In the genomic region with DNA sequence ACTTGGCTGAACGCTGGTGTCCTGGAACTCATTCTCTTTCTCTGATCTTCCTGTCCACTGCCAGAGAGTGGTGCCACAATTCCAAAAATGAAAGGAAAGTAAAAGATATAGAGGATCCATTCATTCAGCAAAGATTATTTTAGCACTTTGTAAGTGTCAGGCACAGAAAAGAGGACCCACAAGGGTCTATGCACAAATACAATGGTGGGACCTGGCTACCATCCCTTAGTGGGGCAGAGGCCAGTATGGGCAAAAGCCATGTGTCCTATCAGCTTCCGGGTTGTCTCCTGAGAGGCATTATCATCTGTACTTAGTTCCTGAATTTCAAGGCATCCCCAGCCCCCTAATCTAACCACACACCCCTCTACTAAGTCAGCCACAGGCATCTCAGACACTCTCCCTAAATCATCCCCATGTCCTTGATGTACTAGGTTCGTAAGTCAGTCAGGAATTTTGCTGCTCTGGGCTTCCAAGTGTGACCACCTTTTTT, we compare ENCODE assay signal across 13 cellular contexts. TPM values are rescaled to one million over a fixed set of nuclear protein-coding genes. Genes with fewer than 3 reads are reported as not detected.
DNase-seq lines count a peak whose midpoint lies in the region; ATAC-seq, FAIRE-seq and TF ChIP-seq lines count a peak whose summit lies in the region.
"Had no signal": no experiment of that assay in that cellular context is flagged by ENCODE, and none has a peak within 500 bp of the region (broad histone marks: within the 10 kb centered on the region; RNA-seq: fewer than 3 reads in every experiment).

No MANE protein-coding gene starts in this region.

- H3K9ac ChIP-seq in K562 (ENCODE audit: insufficient read depth in 1 of 2, low read depth in 2 of 2, low read length in 2 of 2) (peak overlapping the region; percentile 39 to 52; a peak in 3 of 4 replicates), mesenchymal stem cell (ENCODE audit: low read length) (peak overlapping the region; percentile 62)

- WGBS in K562 (ENCODE audit: insufficient coverage, low coverage, missing lambda C conversion rate): 5% methylated on average over 3 of the region's 3 CpGs
- 88% methylated on average over 3 of the region's 3 CpGs for WGBS in mesenchymal stem cell

- no peak overlapping the region for H4K8ac ChIP-seq in mesenchymal stem cell (ENCODE audit: low read length)

- H3K23ac ChIP-seq in mesenchymal stem cell (ENCODE audit: low read length in 2 of 2): no peak overlapping the region

- H3K4me2 ChIP-seq in K562 (ENCODE audit: insufficient read depth, low read length): peak overlapping the region; percentile 58
- no peak overlapping the region for H3K4me2 ChIP-seq in mesenchymal stem cell (ENCODE audit: low read length, poor library complexity, severe bottlenecking)

- H2BK15ac ChIP-seq in mesenchymal stem cell (ENCODE audit: low read depth, poor library complexity, severe bottlenecking): no peak overlapping the region

- H3K9me1 ChIP-seq in K562 (ENCODE audit: control insufficient read depth, insufficient read depth, low read length): no peaks in the 10 kb centered on the region

- H3K4me1 ChIP-seq in A673 (ENCODE audit: insufficient read depth, low read length, poor library complexity, severe bottlenecking) (no peaks in the 10 kb centered on the region), K562 (replicated peaks in 1 of 2; ENCODE audit: control insufficient read depth in 2 of 2, insufficient read depth in 2 of 2, low read length in 2 of 2) (peaks cover 22 to 34% of the 10 kb centered on the region in 2 experiments; a peak in 4 of 5 replicates), mesenchymal stem cell (ENCODE audit: control insufficient read depth, insufficient read depth, low read depth, low read length) (peaks cover 2% of the 10 kb centered on the region)

- DNase-seq in A673 (ENCODE audit: low spot score) (no peak), MG63 (peak; percentile 18), K562 (ENCODE audit: extremely low read depth in 1 of 4, low spot score in 3 of 4) (peak in 2 of 4 experiments; percentile 50 to 53), mesenchymal stem cell (no peak), cortex of kidney (lab: John Stamatoyannopoulos, UW) (no peak), GM12891 (ENCODE audit: insufficient read length, low spot score) (no peak)
- DNase-seq: activated naive CD4-positive, alpha-beta T cell treated with anti-CD3 and anti-CD28 coated beads, Interleukin-2, amount 50 U/mL, for 16 hours; hippocampal formation; NCI-H187 had no signal

- H3K9me3 ChIP-seq in A673 (ENCODE audit: low read depth, low read length, poor library complexity, severe bottlenecking): no peaks in the 10 kb centered on the region
- no peaks in the 10 kb centered on the region for H3K9me3 ChIP-seq in MG63
- H3K9me3 ChIP-seq in K562 (replicated peaks; ENCODE audit: control insufficient read depth, insufficient read depth, low read depth, low read length): no peaks in the 10 kb centered on the region
- H3K9me3 ChIP-seq in mesenchymal stem cell (ENCODE audit: control insufficient read depth, low read length): no peaks in the 10 kb centered on the region

- H2BK5ac ChIP-seq in mesenchymal stem cell (ENCODE audit: low read depth, low read length, poor library complexity, severe bottlenecking): no peak overlapping the region

- intact Hi-C loops in A673 (cut with micrococcal nuclease; ENCODE audit: unreplicated experiment) (no loop called here), K562 (cut with micrococcal nuclease) (loop anchor here (5.0 kb wide), 1 partner anchor 66 kb away; no protein-coding TSS in a partner anchor)

- no peak overlapping the region for H2AK5ac ChIP-seq in mesenchymal stem cell (ENCODE audit: low read length, severe bottlenecking)

- no peaks in the 10 kb centered on the region for H4K20me1 ChIP-seq in K562 (replicated peaks; ENCODE audit: control insufficient read depth, insufficient read depth, low read length)

- H3K27ac ChIP-seq in A673 (ENCODE audit: low read depth, low read length, poor library complexity, severe bottlenecking) (no peak overlapping the region), K562 (ENCODE audit: extremely low read depth, low read depth, low read length) (peak overlapping the region; percentile 68), mesenchymal stem cell (ENCODE audit: low read length, poor library complexity, severe bottlenecking) (no peak overlapping the region)

- no peaks in the 10 kb centered on the region for H3K27me3 ChIP-seq in A673 (replicated peaks; ENCODE audit: insufficient read depth, low read depth, low read length, poor library complexity)
- H3K27me3 ChIP-seq in MG63: no peaks in the 10 kb centered on the region
- no peaks in the 10 kb centered on the region for H3K27me3 ChIP-seq in K562 (ENCODE audit: control insufficient read depth in 2 of 2, insufficient read depth in 2 of 2, low read length in 2 of 2)
- H3K27me3 ChIP-seq in mesenchymal stem cell (ENCODE audit: control insufficient read depth in 1 of 2, insufficient read depth in 1 of 2, low read length in 2 of 2): no peaks in the 10 kb centered on the region

- no peak overlapping the region for H4K91ac ChIP-seq in mesenchymal stem cell (ENCODE audit: low read length)

- no peaks in the 10 kb centered on the region for H3K79me2 ChIP-seq in K562 (ENCODE audit: control insufficient read depth, insufficient read depth, low read length)

- H3K79me1 ChIP-seq in mesenchymal stem cell (replicated peaks; ENCODE audit: low read length, poor library complexity, severe bottlenecking): no peaks in the 10 kb centered on the region

- ATAC-seq in K562: peak; percentile 60
- no peak for ATAC-seq in HG03521 (IDR thresholded peaks at IDR 0.05; ENCODE audit: unreplicated experiment)
- no peak for ATAC-seq in HG03280 (IDR thresholded peaks at IDR 0.05; ENCODE audit: unreplicated experiment)

- BruUV-seq in A673 (replicated peaks; lab: Mats Ljungman, UMichigan) (no TSS peak), K562 (replicated peaks; lab: Mats Ljungman, UMichigan) (no TSS peak)

- H2BK12ac ChIP-seq in mesenchymal stem cell (ENCODE audit: low read length in 2 of 2): no peak overlapping the region

- no peak overlapping the region for H3K4me3 ChIP-seq in A673 (ENCODE audit: low read depth, low read length, poor library complexity, severe bottlenecking)
- H3K4me3 ChIP-seq in MG63: no peak overlapping the region
- H3K4me3 ChIP-seq in K562: no peak overlapping the region
- H3K4me3 ChIP-seq in mesenchymal stem cell (ENCODE audit: insufficient read depth in 1 of 2, low read depth in 1 of 2, low read length in 2 of 2): peak overlapping the region in 1 of 2 experiments; percentile 54

- no peak overlapping the region for H3K14ac ChIP-seq in mesenchymal stem cell (ENCODE audit: low read length in 2 of 2)

- no peak overlapping the region for H2BK120ac ChIP-seq in mesenchymal stem cell (ENCODE audit: low read depth, low read length)

- H3K18ac ChIP-seq in mesenchymal stem cell (ENCODE audit: low read depth in 1 of 2, low read length in 2 of 2): no peak overlapping the region

- TF ChIP-seq POLR2A in K562 (conservative IDR thresholded peaks at IDR 0.05) (no peak), GM12891 (IDR thresholded peaks at IDR 0.05; ENCODE audit: low read depth, low read length) (no peak)

- no peak for TF ChIP-seq EP300 in K562 (IDR thresholded peaks at IDR 0.05; ENCODE audit: low read length)

- TF ChIP-seq RAD21 in K562 (CRISPR knock-in tag; conservative IDR thresholded peaks at IDR 0.05 in 1 of 2, IDR thresholded peaks at IDR 0.05 in 1 of 2): peak in 1 of 2 experiments; percentile 22; a peak in 1 of 4 replicates

- peak; percentile 76 for FAIRE-seq in K562 (lab: Jason Lieb, UNC)
- FAIRE-seq in GM12891 (lab: Jason Lieb, UNC): no peak

- TF ChIP-seq CTCF in A673 (conservative IDR thresholded peaks at IDR 0.05; ENCODE audit: low read depth, low read length) (0 out of 2 replicates have a peak, but pooled peaks have one; percentile 19), K562 (IDR thresholded peaks at IDR 0.05 in 2 of 3, conservative IDR thresholded peaks at IDR 0.05 in 1 of 3; ENCODE audit: insufficient read depth in 2 of 3, low read depth in 1 of 3, low read length in 3 of 3) (peak in 2 of 3 experiments; percentile 5 to 25; a peak in 2 of 6 replicates)

- POLR2A ChIA-PET in A673 (lab: Charles Lee; ENCODE audit: low non-redundant PET) (no interaction called here), K562 (lab: Yijun Ruan, JAX) (interaction anchor here (0.6 to 4.0 kb wide), 7 partner anchors 15 to 643 kb away, joined by 3 to 19 read pairs (median 5); no protein-coding TSS in a partner anchor)

- H3K36me3 ChIP-seq in A673 (ENCODE audit: insufficient read depth, low read length, poor library complexity, severe bottlenecking) (no peaks in the 10 kb centered on the region), MG63 (no peaks in the 10 kb centered on the region; the same call in 1 of the 2 replicates), K562 (ENCODE audit: control insufficient read depth, insufficient read depth, low read length) (no peaks in the 10 kb centered on the region), mesenchymal stem cell (ENCODE audit: control insufficient read depth in 1 of 2, insufficient read depth in 2 of 2, low read depth in 1 of 2, low read length in 2 of 2) (peaks cover under 1 to 2% of the 10 kb centered on the region in 2 experiments)

- no peak overlapping the region for H3K4ac ChIP-seq in mesenchymal stem cell (ENCODE audit: low read depth in 1 of 2, low read length in 2 of 2)

- CTCF ChIA-PET in A673 (lab: Charles Lee): no interaction called here
- CTCF ChIA-PET in K562 (lab: Yijun Ruan, JAX; ENCODE audit: low intra/inter-chr PET ratio): no interaction called here

- H2AFZ ChIP-seq in K562 (ENCODE audit: low read depth, low read length): peak overlapping the region; percentile 96
- H2AFZ ChIP-seq in mesenchymal stem cell (ENCODE audit: low read depth, low read length): no peak overlapping the region

- in situ Hi-C loops in K562 (cut with MboI): no loop called here

RNA-seq across cellular contexts. Expression of a gene that starts 19.0 kb away (rescaled TPM):
- total RNA-seq in A673 (2021): 220 and 233 TPM in 2 replicates
- total RNA-seq in MG63 (2014; rRNA removed; shearing (Covaris generic); ENCODE audit: low replicate concordance): 243 and 387 TPM in 2 replicates
- total RNA-seq in K562 (2011; cell fraction: chromatin; rRNA removed; ENCODE audit: low replicate concordance): 135 and 263 TPM in 2 replicates
- 381 and 406 TPM in 2 replicates for total RNA-seq in K562 (2011; cell fraction: nucleolus; rRNA removed)
- total RNA-seq in K562 (2011; cell fraction: nucleoplasm; rRNA removed): 336 and 340 TPM in 2 replicates
- 161 and 196 TPM in 2 replicates for total RNA-seq in K562 (2014; rRNA removed)
- total RNA-seq in K562 (2014; rRNA removed; fragmentation: Illumina TruSeq; extraction: Trizol): 211 and 214 TPM in 2 replicates
- total RNA-seq in K562 (2015; rRNA removed; fragmentation: Illumina TruSeq; extraction: Trizol): 228 TPM in 2 replicates
- total RNA-seq in K562 (2021): 167 and 183 TPM in 2 replicates
- polyA plus RNA-seq in K562 (2011; rRNA removed): 411 and 494 TPM in 2 replicates
- polyA plus RNA-seq in K562 (2011; cell fraction: cytosol; rRNA removed): 526 and 973 TPM in 2 replicates
- 138 and 218 TPM in 2 replicates for polyA plus RNA-seq in K562 (2011; cell fraction: nucleus; rRNA removed)
- 186 and 526 TPM in 2 replicates for polyA plus RNA-seq in K562 (2012)
- polyA plus RNA-seq in K562 (2014; fragmentation: Illumina TruSeq; extraction: Trizol): 350 and 402 TPM in 2 replicates
- polyA plus RNA-seq in K562 (2014; fragmentation: Nextera tagmentation; extraction: Ambion mirVana): 100 to 1,000 TPM; 370 to 392 TPM
- polyA plus RNA-seq in K562 (2014; rRNA removed): 240 and 277 TPM in 2 replicates
- 232 and 241 TPM in 2 replicates for polyA minus RNA-seq in K562 (2011; rRNA and poly(A)+ RNA removed)
- 105 and 113 TPM in 2 replicates for polyA minus RNA-seq in K562 (2011; cell fraction: cytosol; rRNA and poly(A)+ RNA removed)
- polyA minus RNA-seq in K562 (2011; cell fraction: nucleus; rRNA and poly(A)+ RNA removed): 23.0 and 51.5 TPM in 2 replicates
- 523 TPM for polyA plus RNA-seq in mesenchymal stem cell (2013, experiment 1 of 2)
- polyA plus RNA-seq in mesenchymal stem cell (2013, experiment 2 of 2): 523 TPM
- 186 TPM for polyA plus RNA-seq in GM12891 (2012; ENCODE audit: low read depth, missing spikeins)

RNA-seq across cellular contexts. Expression of a gene that starts 23.4 kb away (rescaled TPM):
- 148 and 161 TPM in 2 replicates for total RNA-seq in A673 (2021)
- 38.7 and 70.6 TPM in 2 replicates for total RNA-seq in MG63 (2014; rRNA removed; shearing (Covaris generic); ENCODE audit: low replicate concordance)
- total RNA-seq in K562 (2011; cell fraction: chromatin; rRNA removed; ENCODE audit: low replicate concordance): 175 and 365 TPM in 2 replicates
- 135 and 163 TPM in 2 replicates for total RNA-seq in K562 (2011; cell fraction: nucleolus; rRNA removed)
- total RNA-seq in K562 (2011; cell fraction: nucleoplasm; rRNA removed): 142 and 179 TPM in 2 replicates
- total RNA-seq in K562 (2014; rRNA removed): 113 and 119 TPM in 2 replicates
- 59.1 and 66.7 TPM in 2 replicates for total RNA-seq in K562 (2014; rRNA removed; fragmentation: Illumina TruSeq; extraction: Trizol)
- total RNA-seq in K562 (2015; rRNA removed; fragmentation: Illumina TruSeq; extraction: Trizol): 62.2 and 63.9 TPM in 2 replicates
- 147 and 162 TPM in 2 replicates for total RNA-seq in K562 (2021)
- polyA plus RNA-seq in K562 (2011; rRNA removed): 52.8 and 100 TPM in 2 replicates
- 40.6 and 45.1 TPM in 2 replicates for polyA plus RNA-seq in K562 (2011; cell fraction: cytosol; rRNA removed)
- polyA plus RNA-seq in K562 (2011; cell fraction: nucleus; rRNA removed): 202 and 207 TPM in 2 replicates
- 106 and 239 TPM in 2 replicates for polyA plus RNA-seq in K562 (2012)
- polyA plus RNA-seq in K562 (2014; fragmentation: Illumina TruSeq; extraction: Trizol): 121 and 136 TPM in 2 replicates
- 1 to 10 TPM; 7.1 to 8.9 TPM for polyA plus RNA-seq in K562 (2014; fragmentation: Nextera tagmentation; extraction: Ambion mirVana)
- polyA plus RNA-seq in K562 (2014; rRNA removed): 79.1 and 95.7 TPM in 2 replicates
- 70.3 and 101 TPM in 2 replicates for polyA minus RNA-seq in K562 (2011; rRNA and poly(A)+ RNA removed)
- polyA minus RNA-seq in K562 (2011; cell fraction: cytosol; rRNA and poly(A)+ RNA removed): 51.2 and 55.2 TPM in 2 replicates
- 72.3 and 98.7 TPM in 2 replicates for polyA minus RNA-seq in K562 (2011; cell fraction: nucleus; rRNA and poly(A)+ RNA removed)
- 58.9 TPM for polyA plus RNA-seq in mesenchymal stem cell (2013, experiment 1 of 2)
- 55.6 TPM for polyA plus RNA-seq in mesenchymal stem cell (2013, experiment 2 of 2)
- 45.2 TPM for polyA plus RNA-seq in GM12891 (2012; ENCODE audit: low read depth, missing spikeins)

RNA-seq across cellular contexts. Expression of a gene that starts 51.9 kb away (rescaled TPM):
- total RNA-seq in A673 (2021) (66.6 and 75.2 TPM in 2 replicates), K562 (2014; rRNA removed) (35.1 and 38.1 TPM in 2 replicates), K562 (2014; rRNA removed; fragmentation: Illumina TruSeq; extraction: Trizol) (28.9 TPM in 2 replicates), K562 (2015; rRNA removed; fragmentation: Illumina TruSeq; extraction: Trizol) (35.8 and 37.0 TPM in 2 replicates), K562 (2021) (59.0 and 61.3 TPM in 2 replicates)
- 29.3 and 40.3 TPM in 2 replicates for total RNA-seq in MG63 (2014; rRNA removed; shearing (Covaris generic); ENCODE audit: low replicate concordance)
- total RNA-seq in K562 (2011; cell fraction: chromatin; rRNA removed; ENCODE audit: low replicate concordance): 61.1 and 123 TPM in 2 replicates
- total RNA-seq in K562 (2011; cell fraction: nucleolus; rRNA removed): 50.0 and 64.5 TPM in 2 replicates
- total RNA-seq in K562 (2011; cell fraction: nucleoplasm; rRNA removed): 60.2 and 75.3 TPM in 2 replicates
- polyA plus RNA-seq in K562 (2011; rRNA removed) (65.5 and 66.5 TPM in 2 replicates), K562 (2014; fragmentation: Illumina TruSeq; extraction: Trizol) (60.1 and 60.6 TPM in 2 replicates), K562 (2014; fragmentation: Nextera tagmentation; extraction: Ambion mirVana) (10 to 100 TPM; 13.5 to 31.2 TPM), K562 (2014; rRNA removed) (55.2 and 57.7 TPM in 2 replicates)
- polyA plus RNA-seq in K562 (2011; cell fraction: cytosol; rRNA removed): 70.3 and 86.6 TPM in 2 replicates
- 113 and 152 TPM in 2 replicates for polyA plus RNA-seq in K562 (2011; cell fraction: nucleus; rRNA removed)
- polyA plus RNA-seq in K562 (2012): 42.0 and 54.4 TPM in 2 replicates
- polyA minus RNA-seq in K562 (2011; rRNA and poly(A)+ RNA removed): 46.3 and 64.9 TPM in 2 replicates
- polyA minus RNA-seq in K562 (2011; cell fraction: cytosol; rRNA and poly(A)+ RNA removed): 42.7 and 42.8 TPM in 2 replicates
- 24.6 and 31.0 TPM in 2 replicates for polyA minus RNA-seq in K562 (2011; cell fraction: nucleus; rRNA and poly(A)+ RNA removed)
- 21.8 TPM for polyA plus RNA-seq in mesenchymal stem cell (2013, experiment 1 of 2)
- 21.1 TPM for polyA plus RNA-seq in mesenchymal stem cell (2013, experiment 2 of 2)
- 16.5 TPM for polyA plus RNA-seq in GM12891 (2012; ENCODE audit: low read depth, missing spikeins)

RNA-seq across cellular contexts. Expression of a gene that starts 52.9 kb away (rescaled TPM):
- total RNA-seq in A673 (2021): 52.0 and 63.6 TPM in 2 replicates
- total RNA-seq in MG63 (2014; rRNA removed; shearing (Covaris generic); ENCODE audit: low replicate concordance): 5.8 and 16.9 TPM in 2 replicates
- total RNA-seq in K562 (2011; cell fraction: chromatin; rRNA removed; ENCODE audit: low replicate concordance): 9.0 and 18.3 TPM in 2 replicates
- 19.3 and 22.5 TPM in 2 replicates for total RNA-seq in K562 (2011; cell fraction: nucleolus; rRNA removed)
- total RNA-seq in K562 (2011; cell fraction: nucleoplasm; rRNA removed): 16.0 and 16.2 TPM in 2 replicates
- total RNA-seq in K562 (2014; rRNA removed): 92.7 and 98.7 TPM in 2 replicates
- 28.6 and 43.2 TPM in 2 replicates for total RNA-seq in K562 (2014; rRNA removed; fragmentation: Illumina TruSeq; extraction: Trizol)
- 69.3 and 74.6 TPM in 2 replicates for total RNA-seq in K562 (2015; rRNA removed; fragmentation: Illumina TruSeq; extraction: Trizol)
- 59.2 and 66.6 TPM in 2 replicates for total RNA-seq in K562 (2021)
- 39.0 and 62.8 TPM in 2 replicates for polyA plus RNA-seq in K562 (2011; rRNA removed)
- polyA plus RNA-seq in K562 (2011; cell fraction: cytosol; rRNA removed): 100 and 125 TPM in 2 replicates
- polyA plus RNA-seq in K562 (2011; cell fraction: nucleus; rRNA removed): 37.5 and 38.3 TPM in 2 replicates
- polyA plus RNA-seq in K562 (2012): 84.9 and 94.8 TPM in 2 replicates
- 64.0 and 81.6 TPM in 2 replicates for polyA plus RNA-seq in K562 (2014; fragmentation: Illumina TruSeq; extraction: Trizol)
- polyA plus RNA-seq in K562 (2014; fragmentation: Nextera tagmentation; extraction: Ambion mirVana): 100 to 1,000 TPM; 157 to 161 TPM
- polyA plus RNA-seq in K562 (2014; rRNA removed): 88.8 and 91.0 TPM in 2 replicates
- 19.4 and 21.7 TPM in 2 replicates for polyA minus RNA-seq in K562 (2011; rRNA and poly(A)+ RNA removed)
- polyA minus RNA-seq in K562 (2011; cell fraction: cytosol; rRNA and poly(A)+ RNA removed): 15.4 and 23.8 TPM in 2 replicates
- 9.3 and 18.7 TPM in 2 replicates for polyA minus RNA-seq in K562 (2011; cell fraction: nucleus; rRNA and poly(A)+ RNA removed)
- polyA plus RNA-seq in mesenchymal stem cell (2013, experiment 1 of 2): 87.6 TPM
- 91.2 TPM for polyA plus RNA-seq in mesenchymal stem cell (2013, experiment 2 of 2)
- 81.3 TPM for polyA plus RNA-seq in GM12891 (2012; ENCODE audit: low read depth, missing spikeins)

RNA-seq across cellular contexts. Expression of a gene that starts 59.2 kb away (rescaled TPM):
- total RNA-seq in A673 (2021): 0.47 and 0.66 TPM in 2 replicates
- total RNA-seq in MG63 (2014; rRNA removed; shearing (Covaris generic); ENCODE audit: low replicate concordance): not detected in 2 replicates
- not detected in 2 replicates for total RNA-seq in K562 (2011; cell fraction: chromatin; rRNA removed; ENCODE audit: low replicate concordance)
- not detected in 2 replicates for total RNA-seq in K562 (2011; cell fraction: nucleolus; rRNA removed)
- total RNA-seq in K562 (2011; cell fraction: nucleoplasm; rRNA removed): not detected in 2 replicates
- total RNA-seq in K562 (2014; rRNA removed): not detected in 2 replicates
- total RNA-seq in K562 (2014; rRNA removed; fragmentation: Illumina TruSeq; extraction: Trizol): not detected in 2 replicates
- not detected in 2 replicates for total RNA-seq in K562 (2015; rRNA removed; fragmentation: Illumina TruSeq; extraction: Trizol)
- 0.27 and 0.49 TPM in 2 replicates for total RNA-seq in K562 (2021)
- 0.10 and 0.68 TPM in 2 replicates for polyA plus RNA-seq in K562 (2011; rRNA removed)
- 0.30 and 0.37 TPM in 2 replicates for polyA plus RNA-seq in K562 (2011; cell fraction: cytosol; rRNA removed)
- 0.24 TPM in 1 of 2 replicates, not detected in the other for polyA plus RNA-seq in K562 (2011; cell fraction: nucleus; rRNA removed)
- 0.18 and 0.36 TPM in 2 replicates for polyA plus RNA-seq in K562 (2012)
- not detected in 2 replicates for polyA plus RNA-seq in K562 (2014; fragmentation: Illumina TruSeq; extraction: Trizol)
- under 1 TPM in 1 of 2 experiments, not detected in 1; 0.13 TPM for polyA plus RNA-seq in K562 (2014; fragmentation: Nextera tagmentation; extraction: Ambion mirVana)
- 0.45 TPM in 1 of 2 replicates, not detected in the other for polyA plus RNA-seq in K562 (2014; rRNA removed)
- polyA minus RNA-seq in K562 (2011; rRNA and poly(A)+ RNA removed): 0.75 TPM in 1 of 2 replicates, not detected in the other
- not detected in 2 replicates for polyA minus RNA-seq in K562 (2011; cell fraction: cytosol; rRNA and poly(A)+ RNA removed)
- not detected in 2 replicates for polyA minus RNA-seq in K562 (2011; cell fraction: nucleus; rRNA and poly(A)+ RNA removed)
- polyA plus RNA-seq in mesenchymal stem cell (2013, experiment 1 of 2): not detected
- not detected for polyA plus RNA-seq in mesenchymal stem cell (2013, experiment 2 of 2)
- 0.09 TPM for polyA plus RNA-seq in GM12891 (2012; ENCODE audit: low read depth, missing spikeins)
- total RNA-seq: skeletal muscle tissue had no signal
- polyA plus RNA-seq: BJ had no signal
